In genomic region chr11:131530411-131530810, GRCh38 we compare ENCODE assay signal across 19 cellular contexts.
DNase-seq lines count a peak whose midpoint lies in the region; ATAC-seq, FAIRE-seq and TF ChIP-seq lines count a peak whose summit lies in the region.
"Had no signal": no experiment of that assay in that cellular context is flagged by ENCODE, and none has a peak within 500 bp of the region (broad histone marks: within the 10 kb centered on the region; RNA-seq: fewer than 3 reads in every experiment).

No MANE protein-coding gene starts in this region.

- no peak for TF ChIP-seq POLR2A in erythroblast (IDR thresholded peaks at IDR 0.05; ENCODE audit: low read length)

- ATAC-seq in sciatic nerve: peak; percentile 15
- no peak for ATAC-seq in GM18867 (IDR thresholded peaks at IDR 0.05; ENCODE audit: unreplicated experiment)
- ATAC-seq: GM12878 had no signal

- intact Hi-C loops in sciatic nerve (cut with DNase I): no loop called here

- peak in 36 of 56 donors; percentile 11 to 79 (median 49) for DNase-seq in amygdala (lab: John Stamatoyannopoulos, UW)
- DNase-seq in frontal cortex (ENCODE audit: low spot score in 2 of 2): no peak
- peak; percentile 75 for DNase-seq in midbrain (lab: John Stamatoyannopoulos, UW)
- no peak for DNase-seq in sciatic nerve (ENCODE audit: low spot score)
- no peak for DNase-seq in NCI-H2029 treated with DMSO at 0.1 percent for 48 hours (lab: John Stamatoyannopoulos, UW)
- no peak for DNase-seq in erythroblast (lab: John Stamatoyannopoulos, UW)
- no peak for DNase-seq in NCI-H1048 (lab: John Stamatoyannopoulos, UW)
- DNase-seq: Caco-2; CD4-positive, alpha-beta T cell; KG1; NCI-H1694 treated with DMSO at 0.1 percent for 48 hours; NCI-H2107; NCI-H510A; NCI-H748 treated with DMSO at 0.1 percent for 48 hours; SHP77 treated with DMSO at 0.1 percent for 48 hours had no signal

- peak; percentile 6 for FAIRE-seq in frontal cortex (lab: Jason Lieb, UNC)
- FAIRE-seq: GM12878, GM18507, H1 had no signal

Comparison
In these comparisons a context has a peak if more than half of its experiments do, and no peak if none do; other contexts are left out.
1. DNase-seq: peak in amygdala (36 of 56) and midbrain (single experiment); none in frontal cortex (0 of 2), sciatic nerve (single experiment), NCI-H2029 treated with DMSO at 0.1 percent for 48 hours (single experiment), erythroblast (0 of 2) and NCI-H1048 (single experiment).